11 cellular contexts compared by ENCODE assay signal in genomic region chr15:23179768-23180546, GRCh38. TPM values are rescaled to one million over a fixed set of nuclear protein-coding genes. Genes with fewer than 3 reads are reported as not detected.
A peak's percentile ranks its signal among the peaks of the same experiment; 100 is the strongest.
DNase-seq lines count a peak whose midpoint lies in the region; ATAC-seq and TF ChIP-seq lines count a peak whose summit lies in the region.
"Not testable (repeated sequence)": the region's sequence is repeated elsewhere in the genome, so short reads cannot be mapped to it uniquely, and the experiment has no call there.
"Had no signal": no experiment of that assay in that cellular context is flagged by ENCODE, and none has a peak within 500 bp of the region (broad histone marks: within the 10 kb centered on the region; RNA-seq: fewer than 3 reads in every experiment).

No MANE protein-coding gene starts in this region.

- BruUV-seq in PC-3 (replicated peaks; lab: Mats Ljungman, UMichigan), result not testable (repeated sequence)

- H3K27me3 Mint-ChIP-seq in glutamatergic neuron (ENCODE audit: unreplicated experiment); progenitor cell of endocrine pancreas: not testable (repeated sequence)
- peaks cover 16% of the 10 kb centered on the region for H3K27me3 Mint-ChIP-seq in mesothelial cell of epicardium (ENCODE audit: low read depth)

- H3K79me2 ChIP-seq in PC-3 (ENCODE audit: low read length), result not testable (repeated sequence)

- ATAC-seq in PC-3, result not testable (repeated sequence)
- ATAC-seq in upper lobe of right lung, result peak; percentile 51

- not testable (repeated sequence) for H3K36me3 ChIP-seq in PC-3 (ENCODE audit: low read depth, low read length); iPS-20b (ENCODE audit: insufficient read depth, low read depth, low read length); upper lobe of right lung

- H3K36me3 Mint-ChIP-seq in glutamatergic neuron (ENCODE audit: unreplicated experiment); mesothelial cell of epicardium; progenitor cell of endocrine pancreas (ENCODE audit: insufficient read depth): not testable (repeated sequence)

- H3K4me1 ChIP-seq in PC-3 (ENCODE audit: insufficient read depth, low read length); iPS-20b (ENCODE audit: insufficient read depth, low read length); upper lobe of right lung: not testable (repeated sequence)

- DNase-seq in GM10248 (ENCODE audit: extremely low spot score) (peak; percentile 2), PC-3 (peak; percentile 0), astrocyte of the hippocampus (ENCODE audit: low read depth, low spot score) (peak; percentile 17), glutamatergic neuron (peak; percentile 60), mesothelial cell of epicardium (ENCODE audit: low spot score in 2 of 2, unreplicated experiment in 2 of 2) (peak in 1 of 2 experiments; percentile 55), progenitor cell of endocrine pancreas (ENCODE audit: low spot score, unreplicated experiment) (peak; percentile 32), upper lobe of right lung (peak; percentile 35)

- not testable (repeated sequence) for H3K4me3 ChIP-seq in PC-3 (ENCODE audit: low read length); upper lobe of right lung
- peak overlapping the region; percentile 40; the same call in 1 of the 2 replicates for H3K4me3 ChIP-seq in iPS-20b (ENCODE audit: low read length)

- not testable (repeated sequence) for H3K4me1 Mint-ChIP-seq in glutamatergic neuron (ENCODE audit: low read depth, unreplicated experiment); mesothelial cell of epicardium; progenitor cell of endocrine pancreas (ENCODE audit: low read depth)

- not testable (repeated sequence) for H3K9me3 ChIP-seq in PC-3 (ENCODE audit: low read length); iPS-20b (ENCODE audit: insufficient read depth, low read depth, low read length); upper lobe of right lung

- H3K27ac Mint-ChIP-seq in glutamatergic neuron (ENCODE audit: unreplicated experiment); mesothelial cell of epicardium; progenitor cell of endocrine pancreas: not testable (repeated sequence)

- H4K20me1 ChIP-seq in PC-3 (ENCODE audit: low read length), result not testable (repeated sequence)

- not testable (repeated sequence) for TF ChIP-seq CTCF in GM10248 (IDR thresholded peaks at IDR 0.05; ENCODE audit: control extremely low read depth, extremely low read depth, low read depth, missing control alignments); PC-3 (conservative IDR thresholded peaks at IDR 0.05; ENCODE audit: low read depth, low read length); glutamatergic neuron (IDR thresholded peaks at IDR 0.05; ENCODE audit: partially characterized antibody, unreplicated experiment); mesothelial cell of epicardium (IDR thresholded peaks at IDR 0.05; ENCODE audit: unreplicated experiment); progenitor cell of endocrine pancreas (IDR thresholded peaks at IDR 0.05; ENCODE audit: unreplicated experiment); upper lobe of right lung (IDR thresholded peaks at IDR 0.05)

- not testable (repeated sequence) for H3K9ac ChIP-seq in PC-3 (ENCODE audit: low read length); iPS-20b (ENCODE audit: low read depth, low read length)

- not testable (repeated sequence) for H3K27ac ChIP-seq in PC-3 (ENCODE audit: low read length); iPS-20b (ENCODE audit: low read length); upper lobe of right lung

- H3K9me2 ChIP-seq in PC-3 (replicated peaks; ENCODE audit: low read length), result not testable (repeated sequence)

- intact Hi-C loops in PC-3 (cut with micrococcal nuclease); upper lobe of right lung (cut with DNase I): not testable (repeated sequence)

- H2AFZ ChIP-seq in PC-3 (ENCODE audit: low read length), result not testable (repeated sequence)

- H3K9me3 Mint-ChIP-seq in glutamatergic neuron (ENCODE audit: unreplicated experiment); mesothelial cell of epicardium; progenitor cell of endocrine pancreas (ENCODE audit: low read depth): not testable (repeated sequence)

- POLR2A ChIA-PET in GM10248 (lab: Yijun Ruan, JAX); PC-3 (lab: Charles Lee; ENCODE audit: unreplicated experiment): not testable (repeated sequence)

- CTCF ChIA-PET in GM10248 (lab: Yijun Ruan, JAX); PC-3 (lab: Charles Lee): not testable (repeated sequence)

- H3K4me3 Mint-ChIP-seq in glutamatergic neuron (ENCODE audit: unreplicated experiment) (peak overlapping the region; percentile 79), mesothelial cell of epicardium (peak overlapping the region; percentile 47), progenitor cell of endocrine pancreas (ENCODE audit: low read depth) (peak overlapping the region; percentile 42)

- not testable (repeated sequence) for H3K27me3 ChIP-seq in PC-3 (ENCODE audit: low read length); iPS-20b (ENCODE audit: insufficient read depth, low read length); upper lobe of right lung

- H3K4me2 ChIP-seq in PC-3 (ENCODE audit: low read length), result not testable (repeated sequence)

- not testable (repeated sequence) for H3F3A ChIP-seq in PC-3 (ENCODE audit: low read length, unreplicated experiment)

RNA-seq across cellular contexts. Expression of gene GOLGA6L1, which starts 43.3 kb away (rescaled TPM):
- total RNA-seq in PC-3 (2014; rRNA removed) (not detected in 2 replicates), glutamatergic neuron (ENCODE audit: unreplicated experiment) (not detected), mesothelial cell of epicardium (not detected in 3 replicates), progenitor cell of endocrine pancreas (not detected in 2 replicates), upper lobe of right lung (not detected)
- total RNA-seq: breast epithelium, colonic mucosa, renal cortical epithelial cell had no signal
